10 cellular contexts compared by ENCODE assay signal in the genomic region with DNA sequence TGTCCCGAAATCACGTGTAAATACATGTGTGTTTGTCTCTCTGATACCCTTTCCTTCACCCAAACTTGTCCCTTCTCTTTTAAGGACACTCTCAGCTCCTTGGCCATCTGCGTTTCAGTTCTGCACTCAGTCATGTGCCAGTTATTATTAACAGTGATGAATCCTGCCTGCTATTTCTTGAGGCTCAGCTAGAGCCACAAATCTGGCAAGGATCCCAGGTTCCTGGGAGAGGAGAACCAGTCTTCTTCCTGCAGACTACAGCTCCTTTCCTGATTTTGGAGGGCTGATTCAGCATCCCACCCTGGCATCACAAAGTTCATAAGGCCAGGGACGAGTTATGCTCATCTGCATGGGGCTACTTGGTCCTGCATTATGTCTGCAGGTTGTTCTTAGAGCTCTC. TPM values are rescaled to one million over a fixed set of nuclear protein-coding genes. Genes with fewer than 3 reads are reported as not detected.
DNase-seq lines count a peak whose midpoint lies in the region; ATAC-seq and TF ChIP-seq lines count a peak whose summit lies in the region.
"Had no signal": no experiment of that assay in that cellular context is flagged by ENCODE, and none has a peak within 500 bp of the region (broad histone marks: within the 10 kb centered on the region; RNA-seq: fewer than 3 reads in every experiment).

No MANE protein-coding gene starts in this region.

- H2AFZ ChIP-seq in OCI-LY3 (ENCODE audit: low read depth, low read length), result no peak overlapping the region
- H2AFZ ChIP-seq in Karpas-422 (ENCODE audit: low read length), result no peak overlapping the region

- H3K36me3 ChIP-seq in OCI-LY3 (replicated peaks; ENCODE audit: low read depth, low read length), result no peaks in the 10 kb centered on the region
- H3K36me3 ChIP-seq in esophagus squamous epithelium, result no peaks in the 10 kb centered on the region
- no peaks in the 10 kb centered on the region for H3K36me3 ChIP-seq in prostate gland
- no peaks in the 10 kb centered on the region for H3K36me3 ChIP-seq in Karpas-422 (ENCODE audit: insufficient read depth, low read length)

- ATAC-seq in GM21390 (IDR thresholded peaks at IDR 0.05; ENCODE audit: unreplicated experiment) (no peak), HG02852 (IDR thresholded peaks at IDR 0.05; ENCODE audit: unreplicated experiment) (no peak)

- H3K79me2 ChIP-seq in OCI-LY3 (ENCODE audit: low read length) (no peaks in the 10 kb centered on the region), Karpas-422 (ENCODE audit: low read length) (no peaks in the 10 kb centered on the region)

- H3K27me3 ChIP-seq in OCI-LY3 (ENCODE audit: low read depth, low read length) (peaks cover 6% of the 10 kb centered on the region), esophagus squamous epithelium (peaks cover 0 to under 1% (median 0%) of the 10 kb centered on the region in 4 donors), prostate gland (replicated peaks; ENCODE audit: insufficient read depth) (no peaks in the 10 kb centered on the region), Karpas-422 (ENCODE audit: low read length) (no peaks in the 10 kb centered on the region)

- H4K20me1 ChIP-seq in OCI-LY3 (ENCODE audit: insufficient read depth, low read length) (no peaks in the 10 kb centered on the region), Karpas-422 (ENCODE audit: insufficient read depth, low read depth, low read length) (no peaks in the 10 kb centered on the region)

- TF ChIP-seq POLR2A in esophagus squamous epithelium (IDR thresholded peaks at IDR 0.05) (no peak), prostate gland (IDR thresholded peaks at IDR 0.05) (no peak)

- no peaks in the 10 kb centered on the region for H3K9me2 ChIP-seq in Karpas-422 (replicated peaks; ENCODE audit: insufficient read depth, low read length)

- intact Hi-C loops in esophagus squamous epithelium (cut with DNase I), result no loop called here
- intact Hi-C loops in prostate gland (cut with DNase I), result loop anchor here (5.0 to 10.0 kb wide), 2 partner anchors 33 to 366 kb away; a partner anchor contains a TSS

- DNase-seq in esophagus squamous epithelium (lab: John Stamatoyannopoulos, UW) (no peak), prostate gland (ENCODE audit: low spot score) (peak; percentile 17), Karpas-422 (no peak)
- DNase-seq in activated CD4-positive, CD25-positive, alpha-beta regulatory T cell treated with anti-CD3 and anti-CD28 coated beads, Interleukin-2, amount 50 U/mL, for 72 hours, result no peak
- DNase-seq: activated CD4-positive, alpha-beta memory T cell treated with anti-CD3 and anti-CD28 coated beads for 36 hours had no signal

- no peak for TF ChIP-seq CTCF in C4-2B (conservative IDR thresholded peaks at IDR 0.05)
- no peak for TF ChIP-seq CTCF in OCI-LY3 (IDR thresholded peaks at IDR 0.05; ENCODE audit: low read depth, low read length)
- TF ChIP-seq CTCF in esophagus squamous epithelium (IDR thresholded peaks at IDR 0.05), result no peak
- TF ChIP-seq CTCF in prostate gland (IDR thresholded peaks at IDR 0.05), result no peak

- H3K4me2 ChIP-seq in OCI-LY3 (ENCODE audit: low read length) (peak overlapping the region; percentile 38), Karpas-422 (ENCODE audit: low read depth, low read length, poor library complexity, severe bottlenecking) (no peak overlapping the region)

- H3K9me3 ChIP-seq in OCI-LY3 (ENCODE audit: insufficient read depth, low read length) (no peaks in the 10 kb centered on the region), esophagus squamous epithelium (no peaks in the 10 kb centered on the region), prostate gland (no peaks in the 10 kb centered on the region), Karpas-422 (ENCODE audit: low read length) (no peaks in the 10 kb centered on the region)

- H3K27ac ChIP-seq in C4-2B (peak overlapping the region; percentile 67), OCI-LY3 (ENCODE audit: low read length) (no peak overlapping the region), esophagus squamous epithelium (peak overlapping the region; percentile 37 to 90 (median 88)), prostate gland (peak overlapping the region; percentile 34 to 64), Karpas-422 (ENCODE audit: low read length) (no peak overlapping the region)

- WGBS in esophagus squamous epithelium, 2 donors, result 40 to 41% methylated on average over 4 of the region's 4 CpGs
- whole genome bisulfite sequencing in prostate gland, result 51% methylated on average over 4 of the region's 4 CpGs

- H3K4me1 ChIP-seq in OCI-LY3 (ENCODE audit: low read length) (peaks cover 10% of the 10 kb centered on the region), esophagus squamous epithelium (peaks cover 5 to 94% (median 48%) of the 10 kb centered on the region in 3 donors), prostate gland (replicated peaks) (peaks cover 7% of the 10 kb centered on the region), Karpas-422 (ENCODE audit: low read length) (no peaks in the 10 kb centered on the region)

- H3K4me3 ChIP-seq in OCI-LY3 (ENCODE audit: low read length), result no peak overlapping the region
- peak overlapping the region in 1 of 4 donors; percentile 15 for H3K4me3 ChIP-seq in esophagus squamous epithelium
- no peak overlapping the region for H3K4me3 ChIP-seq in prostate gland
- no peak overlapping the region for H3K4me3 ChIP-seq in Karpas-422 (ENCODE audit: low read length)

- H3K9ac ChIP-seq in OCI-LY3 (ENCODE audit: low read length) (no peak overlapping the region), Karpas-422 (ENCODE audit: low read length) (no peak overlapping the region)

RNA-seq across cellular contexts. Expression of a gene that starts 5.6 kb away (rescaled TPM):
- total RNA-seq in esophagus squamous epithelium (10 to 100 TPM in 2 of 4 donors, 1 to 10 TPM in 2; 1.9 to 58.4 (median 11.3) TPM), prostate gland (10 to 100 TPM in 1 of 2 donors, 1 to 10 TPM in 1; 4.2 to 33.8 TPM)
- total RNA-seq in Karpas-422 (2014; rRNA removed; shearing (Covaris generic); ENCODE audit: low replicate concordance), result not detected in 2 replicates
- total RNA-seq: activated CD4-positive, alpha-beta memory T cell treated with anti-CD3 and anti-CD28 coated beads for 36 hours; NCI-H460 had no signal

Comparison
In these comparisons a context has a peak if more than half of its experiments do, and no peak if none do; other contexts are left out.
1. H3K27ac ChIP-seq: peak in C4-2B (single experiment), esophagus squamous epithelium (4 of 4) and prostate gland (2 of 2); none in OCI-LY3 (single experiment) and Karpas-422 (single experiment).